19 cellular contexts compared by ENCODE assay signal in the genomic region with DNA sequence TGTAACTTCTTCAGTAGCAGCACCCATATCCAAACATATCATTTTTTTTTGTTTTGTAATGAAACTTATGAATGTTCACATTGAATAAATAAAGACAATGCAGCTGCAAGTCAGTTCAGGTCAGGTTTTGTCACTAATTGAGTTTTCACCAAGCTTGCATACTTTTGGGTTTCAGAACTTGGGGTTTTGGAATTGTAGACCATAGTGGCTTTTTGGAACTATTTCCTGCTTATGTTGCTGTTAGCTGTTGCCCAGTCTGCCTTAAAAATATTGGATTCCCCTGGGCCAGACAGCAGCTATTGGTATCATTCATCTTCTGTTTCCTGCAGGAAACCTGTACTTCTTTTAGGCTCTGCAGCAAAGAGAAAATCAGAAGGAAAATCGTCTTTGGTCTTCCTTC.
"Had no signal": no experiment of that assay in that cellular context is flagged by ENCODE, and none has a peak within 500 bp of the region (broad histone marks: within the 10 kb centered on the region; RNA-seq: fewer than 3 reads in every experiment).

No MANE protein-coding gene starts in this region.

- H3K27me3 ChIP-seq: right atrium auricular region, tibial nerve, uterus had no signal

- H3K9me3 ChIP-seq: prostate gland, right atrium auricular region, uterus had no signal

- ATAC-seq: activated CD8-positive, alpha-beta T cell treated with anti-CD3 and anti-CD28 coated beads, Interleukin-2, amount 10 ng/mL, durations not matched to agents 7 days and 5 days; activated naive CD4-positive, alpha-beta T cell treated with anti-CD3 and anti-CD28 coated beads, Interleukin-2, amount 50 U/mL, for 72 hours; natural killer cell treated with Interleukin-12 subunit alpha and Interleukin-12 subunit beta and Interleukin-15 and Interleukin-18, amount 100 ng/mL, for 72 hours had no signal

- FAIRE-seq: colon, kidney had no signal

- H3K36me3 ChIP-seq: prostate gland, right atrium auricular region, tibial nerve, uterus, WERI-Rb-1 had no signal

- H3K27ac ChIP-seq: prostate gland, tibial nerve, uterus, WERI-Rb-1 had no signal

- H3K4me3 ChIP-seq: prostate gland, right atrium auricular region, tibial nerve, uterus had no signal

- H3K4me1 ChIP-seq: uterus had no signal

- DNase-seq: activated CD4-positive, alpha-beta T cell treated with anti-CD3 and anti-CD28 coated beads for 1 hour; activated CD4-positive, alpha-beta T cell treated with anti-CD3 and anti-CD28 coated beads, Interleukin-2, amount 50 U/mL, for 1 hour; activated CD8-positive, alpha-beta T cell treated with anti-CD3 and anti-CD28 coated beads, Interleukin-2, amount 10 ng/mL, durations not matched to agents 7 days and 5 days; activated gamma-delta T cell treated with Interleukin-2 at 50 U/mL for 16 hours; aorta; central memory CD4-positive, alpha-beta T cell; foreskin fibroblast; kidney; mammary epithelial cell; stimulated activated CD4-positive, alpha-beta T cell treated with anti-CD3 and anti-CD28 coated beads, Interleukin-4, amount 100 ng/mL, for 24 hours; stimulated activated naive CD4-positive, alpha-beta T cell treated with Interleukin-2 at 50 U/mL for 16 hours; uterus; WERI-Rb-1 had no signal
